ENCODE assay signal across 9 cellular contexts in genomic region chr17:42518755-42519545, GRCh38. TPM values are rescaled to one million over a fixed set of nuclear protein-coding genes. Genes with fewer than 3 reads are reported as not detected.
A peak's percentile ranks its signal among the peaks of the same experiment; 100 is the strongest.
DNase-seq lines count a peak whose midpoint lies in the region; TF ChIP-seq lines count a peak whose summit lies in the region.
"Had no signal": no experiment of that assay in that cellular context is flagged by ENCODE, and none has a peak within 500 bp of the region (broad histone marks: within the 10 kb centered on the region; RNA-seq: fewer than 3 reads in every experiment).

No MANE protein-coding gene starts in this region.

- peaks cover 21% of the 10 kb centered on the region for H3K36me3 Mint-ChIP-seq in neural progenitor cell

- no peaks in the 10 kb centered on the region for H3K36me3 ChIP-seq in BLaER1
- no peaks in the 10 kb centered on the region for H3K36me3 ChIP-seq in neural progenitor cell

- H3K9ac ChIP-seq in BLaER1: peak overlapping the region; percentile 30; the same call in 1 of the 2 replicates
- no peak overlapping the region for H3K9ac ChIP-seq in neural progenitor cell

- H3K27ac ChIP-seq in BLaER1 (no peak overlapping the region), neural progenitor cell (peak overlapping the region; percentile 83)

- H3K4me3 ChIP-seq in BLaER1 (no peak overlapping the region), neural progenitor cell (no peak overlapping the region)

- H4K20me1 ChIP-seq in BLaER1 (no peaks in the 10 kb centered on the region), neural progenitor cell (ENCODE audit: low read depth) (no peaks in the 10 kb centered on the region)

- no peaks in the 10 kb centered on the region for H3K9me3 ChIP-seq in BLaER1
- H3K9me3 ChIP-seq in neural progenitor cell (ENCODE audit: low read depth): no peaks in the 10 kb centered on the region

- no peaks in the 10 kb centered on the region for H3K9me3 Mint-ChIP-seq in neural progenitor cell

- H3K4me1 ChIP-seq in BLaER1: peaks cover 33% of the 10 kb centered on the region
- H3K4me1 ChIP-seq in neural progenitor cell: peaks cover 23% of the 10 kb centered on the region

- H3K27me3 Mint-ChIP-seq in neural progenitor cell (ENCODE audit: insufficient read depth, low read depth): peaks cover 10% of the 10 kb centered on the region

- H3K27me3 ChIP-seq in BLaER1 (no peaks in the 10 kb centered on the region), neural progenitor cell (no peaks in the 10 kb centered on the region)

- H3F3A ChIP-seq in neural progenitor cell (ENCODE audit: low read depth): peaks cover 17% of the 10 kb centered on the region

- H3K4me1 Mint-ChIP-seq in neural progenitor cell: peaks cover 69% of the 10 kb centered on the region

- H3K79me2 ChIP-seq in neural progenitor cell (ENCODE audit: low read depth): no peaks in the 10 kb centered on the region

- H3K4me2 ChIP-seq in BLaER1 (peak overlapping the region; percentile 58), neural progenitor cell (peak overlapping the region; percentile 59)

- H3K4me3 Mint-ChIP-seq in neural progenitor cell: peak overlapping the region; percentile 77

- H2AFZ ChIP-seq in neural progenitor cell (replicated peaks): no peak overlapping the region

- peak; percentile 35 for TF ChIP-seq POLR2A in erythroblast (IDR thresholded peaks at IDR 0.05; ENCODE audit: low read length)

- peak overlapping the region; percentile 100 for H3K27ac Mint-ChIP-seq in neural progenitor cell

- DNase-seq in OCI-M2 (lab: John Stamatoyannopoulos, UW; ENCODE audit: unreplicated experiment) (peak; percentile 45), erythroblast (lab: John Stamatoyannopoulos, UW) (peak; percentile 95 to 97), neural progenitor cell (ENCODE audit: low spot score) (no peak), dedifferentiated amniotic fluid mesenchymal stem cell (ENCODE audit: extremely low spot score) (no peak), NCI-H345 (lab: John Stamatoyannopoulos, UW) (no peak), NCI-H1930 (lab: John Stamatoyannopoulos, UW) (no peak), AG08395 (ENCODE audit: low spot score) (no peak)
- DNase-seq: DND-41 had no signal

- TF ChIP-seq CTCF in neural progenitor cell (IDR thresholded peaks at IDR 0.05): no peak

RNA-seq across cellular contexts. Expression of gene NAGLU, which starts 17.1 kb away (rescaled TPM):
- total RNA-seq in neural progenitor cell (ENCODE audit: low replicate concordance): 6.2 and 24.7 TPM in 2 replicates

RNA-seq across cellular contexts. Expression of gene HSD17B1, which starts 33.8 kb away (rescaled TPM):
- 2.2 and 2.6 TPM in 2 replicates for total RNA-seq in neural progenitor cell (ENCODE audit: low replicate concordance)

RNA-seq across cellular contexts. Expression of gene COASY, which starts 43.0 kb away (rescaled TPM):
- total RNA-seq in neural progenitor cell (ENCODE audit: low replicate concordance): 6.1 and 21.6 TPM in 2 replicates

RNA-seq across cellular contexts. Expression of gene MLX, which starts 48.0 kb away (rescaled TPM):
- 15.8 and 21.3 TPM in 2 replicates for total RNA-seq in neural progenitor cell (ENCODE audit: low replicate concordance)

RNA-seq across cellular contexts. Expression of gene PSMC3IP, which starts 58.6 kb away (rescaled TPM):
- 22.8 and 23.7 TPM in 2 replicates for total RNA-seq in neural progenitor cell (ENCODE audit: low replicate concordance)

Comparison
In these comparisons a context has a peak if more than half of its experiments do, and no peak if none do; other contexts are left out.
1. DNase-seq: peak in OCI-M2 (single experiment) and erythroblast (2 of 2); none in neural progenitor cell (single experiment), dedifferentiated amniotic fluid mesenchymal stem cell (single experiment), NCI-H345 (single experiment), NCI-H1930 (0 of 2) and AG08395 (single experiment).